In the genomic region with DNA sequence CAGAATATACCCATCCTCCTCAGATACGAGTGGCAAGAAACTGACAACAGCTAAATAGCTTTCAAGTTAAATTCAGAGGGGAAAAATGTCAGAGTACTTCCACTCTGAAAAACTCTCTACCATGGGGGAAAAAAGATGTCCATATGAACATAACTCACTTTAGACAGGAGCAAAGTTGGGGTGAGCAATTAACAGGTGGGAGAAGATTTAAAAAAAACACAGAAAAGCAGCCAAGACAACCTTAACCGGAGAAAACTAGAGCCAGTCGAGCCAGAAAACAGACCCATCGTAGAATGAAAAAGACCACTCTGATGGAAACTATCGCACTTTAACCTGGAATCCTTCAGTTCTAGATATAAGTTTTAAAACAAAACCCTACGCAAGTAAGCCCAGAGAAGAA, we compare ENCODE assay signal across 10 cellular contexts. TPM values are rescaled to one million over a fixed set of nuclear protein-coding genes. Genes with fewer than 3 reads are reported as not detected.
DNase-seq lines count a peak whose midpoint lies in the region; ATAC-seq and TF ChIP-seq lines count a peak whose summit lies in the region.
"Had no signal": no experiment of that assay in that cellular context is flagged by ENCODE, and none has a peak within 500 bp of the region (broad histone marks: within the 10 kb centered on the region; RNA-seq: fewer than 3 reads in every experiment).

No MANE protein-coding gene starts in this region.

- no peak for TF ChIP-seq POLR2A in transverse colon (IDR thresholded peaks at IDR 0.05)

- no peak for TF ChIP-seq EP300 in transverse colon (IDR thresholded peaks at IDR 0.05; ENCODE audit: low read depth)

- DNase-seq in activated T-cell treated with anti-CD3 and anti-CD28 coated beads, Interleukin-2, amount 50 U/mL, for 4 hours, result no peak
- no peak for DNase-seq in activated T-cell treated with anti-CD3 and anti-CD28 coated beads, Interleukin-2, amount 50 U/mL, for 1 hour
- DNase-seq in astrocyte of the spinal cord (ENCODE audit: low read depth, low spot score) (no peak), lower lobe of right lung (no peak), transverse colon (no peak), NCI-H2081 (lab: John Stamatoyannopoulos, UW) (no peak)
- DNase-seq in stimulated activated CD4-positive, alpha-beta T cell treated with anti-CD3 and anti-CD28 coated beads, Interleukin-4, amount 100 ng/mL, for 1 hour, result no peak
- DNase-seq: EL had no signal

- no peak for ATAC-seq in activated T-cell treated with anti-CD3 and anti-CD28 coated beads, Interleukin-2, amount 50 U/mL, for 4 hours
- ATAC-seq in lower lobe of right lung, result no peak
- no peak for ATAC-seq in HG03039 (IDR thresholded peaks at IDR 0.05; ENCODE audit: unreplicated experiment)

- peak overlapping the region; percentile 96 for H3K4me3 Mint-ChIP-seq in activated T-cell treated with anti-CD3 and anti-CD28 coated beads, Interleukin-2, amount 50 U/mL, for 4 hours

- peaks cover 16% of the 10 kb centered on the region for H3K4me1 ChIP-seq in lower lobe of right lung
- H3K4me1 ChIP-seq in transverse colon, result peaks cover 9 to 21% (median 15%) of the 10 kb centered on the region in 4 donors

- in situ Hi-C loops in astrocyte of the spinal cord (cut with HindIII; ENCODE audit: low sequenced_read_pairs) (no loop called here), transverse colon (cut with MboI; ENCODE audit: low pct_ligation_motif_present in 1 of 4, low pct_unique_long_range_greater_than_20kb in 1 of 4, low sequenced_read_pairs in 3 of 4) (loop anchor here in 1 of 4 donors (25.0 kb wide), 1 partner anchor 327 kb away; no protein-coding TSS in a partner anchor)

- H3K4me3 ChIP-seq in astrocyte of the spinal cord (ENCODE audit: low read depth, low read length) (peak overlapping the region; percentile 90), lower lobe of right lung (peak overlapping the region; percentile 77), transverse colon (peak overlapping the region; percentile 47 to 82 (median 78))

- H3K9me3 ChIP-seq in lower lobe of right lung (no peaks in the 10 kb centered on the region), transverse colon (no peaks in the 10 kb centered on the region)

- H3K36me3 ChIP-seq in lower lobe of right lung (peaks cover 41% of the 10 kb centered on the region), transverse colon (peaks cover 0 to 30% (median 11%) of the 10 kb centered on the region in 4 donors)

- intact Hi-C loops in lower lobe of right lung (cut with DNase I) (no loop called here), transverse colon (cut with DNase I; ENCODE audit: low total_unique reads) (no loop called here)

- TF ChIP-seq CTCF in astrocyte of the spinal cord (IDR thresholded peaks at IDR 0.05; ENCODE audit: low read depth, low read length), result no peak
- no peak for TF ChIP-seq CTCF in lower lobe of right lung (IDR thresholded peaks at IDR 0.05)
- TF ChIP-seq CTCF in transverse colon (IDR thresholded peaks at IDR 0.05), result no peak

- H3K9me3 Mint-ChIP-seq in activated T-cell treated with anti-CD3 and anti-CD28 coated beads, Interleukin-2, amount 50 U/mL, for 4 hours, result no peaks in the 10 kb centered on the region

- H3K4me1 Mint-ChIP-seq in activated T-cell treated with anti-CD3 and anti-CD28 coated beads, Interleukin-2, amount 50 U/mL, for 4 hours (ENCODE audit: low read depth), result peaks cover 27% of the 10 kb centered on the region

- H3K27ac ChIP-seq in lower lobe of right lung, result peak overlapping the region; percentile 92
- H3K27ac ChIP-seq in transverse colon, result peak overlapping the region; percentile 91 to 93 (median 92)

- no peaks in the 10 kb centered on the region for H3K27me3 Mint-ChIP-seq in activated T-cell treated with anti-CD3 and anti-CD28 coated beads, Interleukin-2, amount 50 U/mL, for 4 hours (ENCODE audit: low read depth)

- WGBS in transverse colon (ENCODE audit: low coverage in 1 of 2), 2 donors, result 0 to 3% methylated on average over 4 to 6 of the region's 6 CpGs

- H3K27me3 ChIP-seq in lower lobe of right lung (ENCODE audit: low read depth), result no peaks in the 10 kb centered on the region
- no peaks in the 10 kb centered on the region for H3K27me3 ChIP-seq in transverse colon

- peaks cover 15% of the 10 kb centered on the region for H3K36me3 Mint-ChIP-seq in activated T-cell treated with anti-CD3 and anti-CD28 coated beads, Interleukin-2, amount 50 U/mL, for 4 hours (ENCODE audit: insufficient read depth)

RNA-seq across cellular contexts. Expression of gene TERF2, which starts 0.8 kb away (rescaled TPM):
- total RNA-seq in activated T-cell treated with anti-CD3 and anti-CD28 coated beads, Interleukin-2, amount 50 U/mL, for 4 hours, result 10 to 100 TPM; 46.5 to 53.4 (median 49.0) TPM
- total RNA-seq in lower lobe of right lung, result 30.1 TPM
- total RNA-seq in transverse colon, result 100 to 1,000 TPM in 1 of 4 donors, 10 to 100 TPM in 2, 1 to 10 TPM in 1; 8.6 to 104 (median 17.3) TPM

RNA-seq across cellular contexts. Expression of gene TMED6, which starts 33.4 kb away (rescaled TPM):
- total RNA-seq in activated T-cell treated with anti-CD3 and anti-CD28 coated beads, Interleukin-2, amount 50 U/mL, for 4 hours, result 1 to 10 TPM in 2 of 3 donors, under 1 TPM in 1; 0.90 to 1.5 (median 1.1) TPM
- total RNA-seq in lower lobe of right lung (0.77 TPM), transverse colon (1 to 10 TPM in 2 of 4 donors, not detected in 2; 5.7 to 6.8 TPM)
- total RNA-seq: glomerular endothelial cell had no signal

RNA-seq across cellular contexts. Expression of gene CYB5B, which starts 39.4 kb away (rescaled TPM):
- total RNA-seq in activated T-cell treated with anti-CD3 and anti-CD28 coated beads, Interleukin-2, amount 50 U/mL, for 4 hours, result 100 to 1,000 TPM; 112 to 124 (median 114) TPM
- total RNA-seq in lower lobe of right lung (78.2 TPM), transverse colon (10 to 100 TPM; 30.3 to 60.5 (median 42.4) TPM)

RNA-seq across cellular contexts. Expression of gene NIP7, which starts 45.4 kb away (rescaled TPM):
- total RNA-seq in activated T-cell treated with anti-CD3 and anti-CD28 coated beads, Interleukin-2, amount 50 U/mL, for 4 hours, result 100 to 1,000 TPM; 129 to 136 (median 132) TPM
- total RNA-seq in lower lobe of right lung, result 18.7 TPM
- 10 to 100 TPM in 2 of 4 donors, 1 to 10 TPM in 2; 1.8 to 17.3 (median 8.9) TPM for total RNA-seq in transverse colon

RNA-seq across cellular contexts. Expression of gene COG8, which starts 45.6 kb away (rescaled TPM):
- total RNA-seq in activated T-cell treated with anti-CD3 and anti-CD28 coated beads, Interleukin-2, amount 50 U/mL, for 4 hours, result 10 to 100 TPM; 34.6 to 47.0 (median 43.1) TPM
- total RNA-seq in lower lobe of right lung, result 31.1 TPM
- total RNA-seq in transverse colon, result 10 to 100 TPM; 29.5 to 52.0 (median 48.3) TPM
